In genomic region chr9:36149197-36149596, GRCh38 we compare ENCODE assay signal across 11 cellular contexts. TPM values are rescaled to one million over a fixed set of nuclear protein-coding genes. Genes with fewer than 3 reads are reported as not detected.
A peak's percentile ranks its signal among the peaks of the same experiment; 100 is the strongest.
DNase-seq lines count a peak whose midpoint lies in the region; ATAC-seq lines count a peak whose summit lies in the region.
"Had no signal": no experiment of that assay in that cellular context is flagged by ENCODE, and none has a peak within 500 bp of the region (broad histone marks: within the 10 kb centered on the region; RNA-seq: fewer than 3 reads in every experiment).

No MANE protein-coding gene starts in this region.

- H3K9me3 ChIP-seq in MG63, result peaks cover 16% of the 10 kb centered on the region
- H3K9me3 ChIP-seq in effector memory CD4-positive, alpha-beta T cell (ENCODE audit: control insufficient read depth, low read length), result no peaks in the 10 kb centered on the region

- in situ Hi-C loops in ACHN (cut with HindIII; ENCODE audit: low pct_ligation_motif_present, low pct_unique_long_range_greater_than_20kb, low sequenced_read_pairs) (no loop called here), G401 (cut with HindIII; ENCODE audit: low sequenced_read_pairs) (no loop called here)

- no peak overlapping the region for H3K4me3 ChIP-seq in MG63
- no peak overlapping the region for H3K4me3 ChIP-seq in effector memory CD4-positive, alpha-beta T cell (ENCODE audit: insufficient read depth, low read depth, low read length, poor library complexity, severe bottlenecking)

- peak overlapping the region; percentile 58 for H3K27ac ChIP-seq in effector memory CD4-positive, alpha-beta T cell (ENCODE audit: insufficient read depth, low read length, poor library complexity, severe bottlenecking)

- DNase-seq in ACHN, result peak; percentile 64
- DNase-seq in MG63, result peak; percentile 84
- no peak for DNase-seq in effector memory CD4-positive, alpha-beta T cell
- DNase-seq in myocyte (ENCODE audit: low read depth), result peak; percentile 62
- DNase-seq in SHP77 (lab: John Stamatoyannopoulos, UW), result no peak
- DNase-seq in G401 (ENCODE audit: low spot score), result no peak
- DNase-seq in effector CD4-positive, alpha-beta T cell, result no peak
- DNase-seq: Caco-2, NCI-H2081 treated with DMSO at 0.1 percent for 48 hours had no signal

- peaks cover 84% of the 10 kb centered on the region for H3K4me1 ChIP-seq in effector memory CD4-positive, alpha-beta T cell (ENCODE audit: control insufficient read depth, insufficient read depth, low read length, poor library complexity, severe bottlenecking)
- H3K4me1 ChIP-seq: Caco-2 had no signal

- ATAC-seq in activated CD4-positive, CD25-positive, alpha-beta regulatory T cell treated with anti-CD3 and anti-CD28 coated beads, Interleukin-2, amount 50 U/mL, for 24 hours, result no peak

- H3K27me3 ChIP-seq in MG63, result no peaks in the 10 kb centered on the region
- H3K27me3 ChIP-seq in effector memory CD4-positive, alpha-beta T cell (replicated peaks; ENCODE audit: control insufficient read depth, insufficient read depth, low read length, poor library complexity, severe bottlenecking), result no peaks in the 10 kb centered on the region

- no peaks in the 10 kb centered on the region; the same call in 1 of the 2 replicates for H3K36me3 ChIP-seq in MG63
- no peaks in the 10 kb centered on the region for H3K36me3 ChIP-seq in effector memory CD4-positive, alpha-beta T cell (ENCODE audit: control insufficient read depth, insufficient read depth, low read length)

RNA-seq across cellular contexts. Expression of gene GLIPR2, which starts 12.7 kb away (rescaled TPM):
- total RNA-seq in MG63 (2014; rRNA removed; shearing (Covaris generic); ENCODE audit: low replicate concordance), result 17.1 and 20.3 TPM in 2 replicates
- 24.2 and 26.7 TPM in 2 replicates for total RNA-seq in myocyte
- polyA plus RNA-seq in myocyte (2012), result 67.3 TPM
- 15.0 and 19.8 TPM in 2 replicates for total RNA-seq in G401 (2014; rRNA removed; shearing (Covaris generic))

RNA-seq across cellular contexts. Expression of gene CCIN, which starts 20.0 kb away (rescaled TPM):
- total RNA-seq in MG63 (2014; rRNA removed; shearing (Covaris generic); ENCODE audit: low replicate concordance), result 0.36 TPM in 1 of 2 replicates, not detected in the other
- total RNA-seq in myocyte, result 0.26 and 1.2 TPM in 2 replicates
- polyA plus RNA-seq in myocyte (2012), result 2.3 TPM
- 0.62 TPM in 1 of 2 replicates, not detected in the other for total RNA-seq in G401 (2014; rRNA removed; shearing (Covaris generic))
- total RNA-seq: Caco-2, kidney epithelial cell had no signal

RNA-seq across cellular contexts. Expression of gene CLTA, which starts 41.5 kb away (rescaled TPM):
- 1,843 and 1,874 TPM in 2 replicates for total RNA-seq in MG63 (2014; rRNA removed; shearing (Covaris generic); ENCODE audit: low replicate concordance)
- 186 and 193 TPM in 2 replicates for total RNA-seq in myocyte
- polyA plus RNA-seq in myocyte (2012), result 251 TPM
- 630 and 665 TPM in 2 replicates for total RNA-seq in G401 (2014; rRNA removed; shearing (Covaris generic))

Comparison
In these comparisons a context has a peak if more than half of its experiments do, and no peak if none do; other contexts are left out.
1. DNase-seq: peak in ACHN (single experiment), MG63 (single experiment) and myocyte (single experiment); none in effector memory CD4-positive, alpha-beta T cell (0 of 3), SHP77 (0 of 2), G401 (single experiment) and effector CD4-positive, alpha-beta T cell (single experiment).